In genomic region chr12:87953257-87953860, GRCh38 we compare ENCODE assay signal across 8 cellular contexts.
A peak's percentile ranks its signal among the peaks of the same experiment; 100 is the strongest.
DNase-seq lines count a peak whose midpoint lies in the region; ATAC-seq and TF ChIP-seq lines count a peak whose summit lies in the region.

No MANE protein-coding gene starts in this region.

- H3K4me3 Mint-ChIP-seq in glutamatergic neuron (ENCODE audit: unreplicated experiment): no peak overlapping the region

- H3K27me3 Mint-ChIP-seq in glutamatergic neuron (ENCODE audit: unreplicated experiment): peaks cover 1% of the 10 kb centered on the region

- DNase-seq in GF-D8 (lab: John Stamatoyannopoulos, UW): peak; percentile 14
- DNase-seq in SKM-1 (lab: John Stamatoyannopoulos, UW; ENCODE audit: unreplicated experiment): peak; percentile 1
- DNase-seq in glutamatergic neuron: no peak
- DNase-seq in stimulated activated CD8-positive, alpha-beta memory T cell treated with anti-CD3 and anti-CD28 coated beads, Interleukin-4, amount 100 ng/mL, for 48 hours: no peak
- DNase-seq in middle frontal gyrus (ENCODE audit: extremely low spot score, low spot score): no peak

- TF ChIP-seq CTCF in glutamatergic neuron (IDR thresholded peaks at IDR 0.05; ENCODE audit: partially characterized antibody, unreplicated experiment): peak; percentile 58

- H3K9me3 Mint-ChIP-seq in glutamatergic neuron (ENCODE audit: unreplicated experiment): no peaks in the 10 kb centered on the region

- H3K4me1 Mint-ChIP-seq in glutamatergic neuron (ENCODE audit: low read depth, unreplicated experiment): peaks cover 1% of the 10 kb centered on the region

- H3K36me3 Mint-ChIP-seq in glutamatergic neuron (ENCODE audit: unreplicated experiment): no peaks in the 10 kb centered on the region

- ATAC-seq in HG02840 (IDR thresholded peaks at IDR 0.05; ENCODE audit: low FRiP score, unreplicated experiment) (no peak), GM18511 (IDR thresholded peaks at IDR 0.05; ENCODE audit: unreplicated experiment) (no peak)

- TF ChIP-seq RAD21 in Ishikawa (IDR thresholded peaks at IDR 0.05; ENCODE audit: low read depth): peak; percentile 69

- no peak overlapping the region for H3K27ac Mint-ChIP-seq in glutamatergic neuron (ENCODE audit: unreplicated experiment)

- TF ChIP-seq EP300 in Ishikawa (IDR thresholded peaks at IDR 0.05; ENCODE audit: borderline replicate concordance): no peak

TF ChIP-seq in Ishikawa, 13 proteins besides CTCF, POLR2A, EP300 and RAD21:
- TF ChIP-seq ZBTB7A (IDR thresholded peaks at IDR 0.05; ENCODE audit: low read depth) (no peak), CEBPB (IDR thresholded peaks at IDR 0.05) (no peak), REST (IDR thresholded peaks at IDR 0.05; ENCODE audit: low read depth) (no peak), FOXM1 (IDR thresholded peaks at IDR 0.05; ENCODE audit: borderline replicate concordance, low read depth) (no peak), TCF12 (IDR thresholded peaks at IDR 0.05; ENCODE audit: low read depth) (no peak), USF1 (IDR thresholded peaks at IDR 0.05) (no peak), CREB1 (IDR thresholded peaks at IDR 0.05; ENCODE audit: low read depth) (no peak), NFIC (IDR thresholded peaks at IDR 0.05) (no peak), EGR1 (IDR thresholded peaks at IDR 0.05) (no peak), TEAD4 (IDR thresholded peaks at IDR 0.05) (no peak), TAF1 (IDR thresholded peaks at IDR 0.05; ENCODE audit: low read depth) (no peak), MAX (IDR thresholded peaks at IDR 0.05) (no peak), YY1 (IDR thresholded peaks at IDR 0.05; ENCODE audit: low read depth) (no peak)

Comparison
In these comparisons a context has a peak if more than half of its experiments do, and no peak if none do; other contexts are left out.
1. DNase-seq: peak in GF-D8 (single experiment) and SKM-1 (single experiment); none in glutamatergic neuron (single experiment), stimulated activated CD8-positive, alpha-beta memory T cell treated with anti-CD3 and anti-CD28 coated beads, Interleukin-4, amount 100 ng/mL, for 48 hours (single experiment) and middle frontal gyrus (single experiment).